22 cellular contexts compared by ENCODE assay signal in the genomic region with DNA sequence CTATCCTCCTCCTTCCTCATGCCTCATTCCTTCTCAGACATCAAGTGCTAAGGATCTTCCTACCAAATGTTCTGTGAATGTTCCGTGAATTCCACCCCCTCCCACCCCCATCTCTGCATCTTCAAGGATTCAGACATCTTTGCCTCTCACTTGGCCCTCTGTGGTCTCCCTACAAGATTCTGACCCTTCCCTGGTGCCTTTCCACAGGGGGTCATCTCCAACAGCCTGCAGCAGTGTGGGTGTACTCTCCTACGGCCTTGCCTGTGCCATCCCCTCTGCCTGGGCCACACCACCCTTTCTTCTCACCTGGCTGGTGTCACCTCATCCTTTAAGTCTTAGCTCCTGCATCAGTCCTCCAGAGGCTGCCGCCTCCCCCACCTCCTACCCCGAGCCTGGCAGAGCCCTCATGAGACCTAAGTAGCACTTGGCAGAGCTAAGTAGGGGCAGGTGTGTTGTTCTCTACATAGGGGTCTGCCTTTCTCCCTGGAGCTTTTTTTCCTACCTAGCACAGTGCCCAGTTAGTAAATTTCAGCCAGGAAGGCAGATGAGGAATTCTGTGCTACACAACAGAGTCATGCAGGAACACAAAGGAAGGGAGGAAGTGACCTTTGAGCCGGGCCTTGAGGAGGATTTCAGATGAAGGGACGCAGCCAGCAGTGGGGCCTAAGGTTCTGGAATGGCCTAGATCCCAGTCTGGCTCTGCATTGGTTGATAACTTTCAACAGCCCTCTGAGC. TPM values are rescaled to one million over a fixed set of nuclear protein-coding genes. Genes with fewer than 3 reads are reported as not detected.
DNase-seq lines count a peak whose midpoint lies in the region; ATAC-seq, FAIRE-seq and TF ChIP-seq lines count a peak whose summit lies in the region.
"Had no signal": no experiment of that assay in that cellular context is flagged by ENCODE, and none has a peak within 500 bp of the region (broad histone marks: within the 10 kb centered on the region; RNA-seq: fewer than 3 reads in every experiment).

No MANE protein-coding gene starts in this region.

- ATAC-seq in sciatic nerve = no peak
- ATAC-seq: GM23338; naive thymus-derived CD8-positive, alpha-beta T cell; Right ventricle myocardium inferior had no signal

- in situ Hi-C loops in G401 (cut with HindIII; ENCODE audit: low sequenced_read_pairs) = loop anchor here (5.0 kb wide), 1 partner anchor 35 kb away; no protein-coding TSS in a partner anchor

- no peaks in the 10 kb centered on the region for H3K79me2 ChIP-seq in hepatocyte

- intact Hi-C loops in sciatic nerve (cut with DNase I) = no loop called here

- H3K27me3 ChIP-seq in hepatocyte = no peaks in the 10 kb centered on the region
- H3K27me3 ChIP-seq: testis had no signal

- no peaks in the 10 kb centered on the region for H4K20me1 ChIP-seq in hepatocyte (ENCODE audit: insufficient read depth, poor library complexity, severe bottlenecking)

- no peaks in the 10 kb centered on the region for H3K9me3 ChIP-seq in hepatocyte (ENCODE audit: low read depth)
- H3K9me3 ChIP-seq: testis had no signal

- peaks cover 4% of the 10 kb centered on the region for H3K4me1 ChIP-seq in hepatocyte (ENCODE audit: insufficient read depth)

- H3K27ac ChIP-seq in hepatocyte = peak overlapping the region; percentile 73
- H3K27ac ChIP-seq: testis had no signal

- H3K4me3 ChIP-seq in cardiac fibroblast (replicated peaks in 1 of 2; ENCODE audit: low read depth in 2 of 2, low read length in 2 of 2) (no peak overlapping the region), hepatocyte (no peak overlapping the region)
- H3K4me3 ChIP-seq: GM23338, testis had no signal

- no peak for FAIRE-seq in D721Med (lab: Jason Lieb, UNC)
- FAIRE-seq: islet of Langerhans had no signal

- peaks cover 7% of the 10 kb centered on the region for H3K36me3 ChIP-seq in hepatocyte (replicated peaks; ENCODE audit: insufficient read depth, low read depth)

- H3K4me2 ChIP-seq in hepatocyte = no peak overlapping the region
- H3K4me2 ChIP-seq: GM23338 had no signal

- DNase-seq in DMS79 (lab: John Stamatoyannopoulos, UW) (peak; percentile 72), cardiac fibroblast (ENCODE audit: low read depth in 2 of 2) (peak; percentile 21 to 38), hepatocyte (ENCODE audit: low spot score) (peak; percentile 60), sciatic nerve (ENCODE audit: low spot score) (peak; percentile 44), G401 (ENCODE audit: low spot score) (no peak), D721Med (ENCODE audit: insufficient read length, low spot score) (no peak)
- no peak for DNase-seq in NK-92 treated with Interleukin-12 subunit alpha and Interleukin-12 subunit beta, amount 100 ng/mL, for 24 hours (lab: John Stamatoyannopoulos, UW)
- DNase-seq in stimulated activated naive CD4-positive, alpha-beta T cell (lab: John Stamatoyannopoulos, UW) = no peak
- DNase-seq: activated CD4-positive, alpha-beta T cell treated with anti-CD3 and anti-CD28 coated beads, Interleukin-2, amount 10 ng/mL, durations not matched to agents 7 days and 5 days; activated CD8-positive, alpha-beta memory T cell treated with anti-CD3 and anti-CD28 coated beads, Interleukin-2, amount 50 U/mL, for 48 hours; activated gamma-delta T cell treated with Interleukin-2 at 50 U/mL for 16 hours; aorta; EL; hippocampal formation; naive thymus-derived CD8-positive, alpha-beta T cell; NCI-H1048; NCI-H2029 treated with DMSO at 0.1 percent for 48 hours; NCI-H524; testis had no signal

- 83% methylated on average over 6 of the region's 6 CpGs for WGBS in hepatocyte (ENCODE audit: low lambda C conversion rate, missing lambda C conversion rate)

- H3K9me2 ChIP-seq in hepatocyte (replicated peaks; ENCODE audit: insufficient read depth) = no peaks in the 10 kb centered on the region

- H2AFZ ChIP-seq in hepatocyte = no peak overlapping the region
- H2AFZ ChIP-seq: GM23338 had no signal

- TF ChIP-seq CTCF in cardiac fibroblast (IDR thresholded peaks at IDR 0.05; ENCODE audit: low read depth, low read length) (no peak), hepatocyte (IDR thresholded peaks at IDR 0.05; ENCODE audit: poor library complexity) (no peak), D721Med (IDR thresholded peaks at IDR 0.05; ENCODE audit: insufficient read depth, missing control alignments) (no peak)

RNA-seq across cellular contexts. Expression of gene TM9SF4, which starts 43.1 kb away (rescaled TPM):
- total RNA-seq in hepatocyte (65.3 and 72.3 TPM in 2 replicates), sciatic nerve (42.9 TPM)
- 86.4 and 87.3 TPM in 2 replicates for polyA plus RNA-seq in hepatocyte
- 8.2 and 9.7 TPM in 2 replicates for total RNA-seq in G401 (2014; rRNA removed; shearing (Covaris generic))

RNA-seq across cellular contexts. Expression of gene PLAGL2, which starts 55.0 kb away (rescaled TPM):
- total RNA-seq in hepatocyte = 41.1 and 44.6 TPM in 2 replicates
- 31.7 and 39.7 TPM in 2 replicates for polyA plus RNA-seq in hepatocyte
- total RNA-seq in sciatic nerve = 7.9 TPM
- total RNA-seq in G401 (2014; rRNA removed; shearing (Covaris generic)) = 1.3 and 3.6 TPM in 2 replicates

RNA-seq across cellular contexts. Expression of gene POFUT1, which starts 55.1 kb away (rescaled TPM):
- 81.4 and 87.3 TPM in 2 replicates for total RNA-seq in hepatocyte
- 39.4 and 42.0 TPM in 2 replicates for polyA plus RNA-seq in hepatocyte
- total RNA-seq in sciatic nerve = 27.8 TPM
- total RNA-seq in G401 (2014; rRNA removed; shearing (Covaris generic)) = 26.9 and 27.4 TPM in 2 replicates

Comparison
In these comparisons a context has a peak if more than half of its experiments do, and no peak if none do; other contexts are left out.
1. DNase-seq: peak in DMS79 (single experiment), cardiac fibroblast (2 of 2), hepatocyte (single experiment) and sciatic nerve (single experiment); none in G401 (single experiment), NK-92 treated with Interleukin-12 subunit alpha and Interleukin-12 subunit beta, amount 100 ng/mL, for 24 hours (single experiment), stimulated activated naive CD4-positive, alpha-beta T cell (0 of 6) and D721Med (single experiment).